ENCODE assay signal across 18 cellular contexts in genomic region chr22:45499746-45500145, GRCh38. TPM values are rescaled to one million over a fixed set of nuclear protein-coding genes. Genes with fewer than 3 reads are reported as not detected.
DNase-seq lines count a peak whose midpoint lies in the region; ATAC-seq, FAIRE-seq and TF ChIP-seq lines count a peak whose summit lies in the region.
"Had no signal": no experiment of that assay in that cellular context is flagged by ENCODE, and none has a peak within 500 bp of the region (broad histone marks: within the 10 kb centered on the region; RNA-seq: fewer than 3 reads in every experiment).

No MANE protein-coding gene starts in this region.

- peaks cover 36% of the 10 kb centered on the region for H3F3A ChIP-seq in PC-9 (ENCODE audit: insufficient read depth, low read depth)

- intact Hi-C loops in PC-9 (cut with micrococcal nuclease; ENCODE audit: unreplicated experiment) (no loop called here), left cardiac atrium (cut with DNase I) (no loop called here)

- TF ChIP-seq CTCF in PC-9 (conservative IDR thresholded peaks at IDR 0.05) (no peak), osteoblast (IDR thresholded peaks at IDR 0.05; ENCODE audit: extremely low read depth, low read depth, low read length) (no peak)

- H3K27ac ChIP-seq in PC-9 (no peak overlapping the region), osteoblast (ENCODE audit: low read depth, low read length) (no peak overlapping the region)

- POLR2A ChIA-PET in PC-9 (lab: Charles Lee; ENCODE audit: unreplicated experiment) = interaction anchor here (0.6 to 0.7 kb wide), 2 partner anchors 18 to 406 kb away, joined by 3 to 4 read pairs; no protein-coding TSS in a partner anchor

- no peak overlapping the region for H3K4me3 ChIP-seq in PC-9
- no peak overlapping the region for H3K4me3 ChIP-seq in osteoblast (ENCODE audit: insufficient read depth, low read length)
- H3K4me3 ChIP-seq: GM23338 had no signal

- H4K20me1 ChIP-seq in PC-9 (ENCODE audit: insufficient read depth) = no peaks in the 10 kb centered on the region
- H4K20me1 ChIP-seq in osteoblast (ENCODE audit: insufficient read depth, low read length) = no peaks in the 10 kb centered on the region

- no TSS peak for BruUV-seq in PC-9 (replicated peaks; lab: Mats Ljungman, UMichigan)

- no peaks in the 10 kb centered on the region for H3K9me3 ChIP-seq in PC-9 (ENCODE audit: insufficient read depth, low read depth)
- H3K9me3 ChIP-seq in osteoblast (ENCODE audit: low read depth, low read length) = no peaks in the 10 kb centered on the region

- ATAC-seq in left cardiac atrium = peak in 1 of 2 donors; percentile 67
- no peak for ATAC-seq in HG02884 (IDR thresholded peaks at IDR 0.05; ENCODE audit: unreplicated experiment)
- ATAC-seq: effector memory CD8-positive, alpha-beta T cell; GM23338 had no signal

- DNase-seq in AG08395 (ENCODE audit: low spot score) (peak; percentile 26), PC-9 (peak; percentile 37 to 43), left cardiac atrium (peak; percentile 67), osteoblast (ENCODE audit: insufficient read length, low spot score, missing footprints) (peak; percentile 59), HTR-8/SVneo (ENCODE audit: insufficient read length, low spot score) (no peak)
- DNase-seq in activated naive CD4-positive, alpha-beta T cell (lab: John Stamatoyannopoulos, UW) = no peak
- DNase-seq in effector CD8-positive, alpha-beta T cell (lab: John Stamatoyannopoulos, UW) = no peak
- DNase-seq: activated B cell treated with CpG ODN at 0.5 μM for 24 hours; activated CD8-positive, alpha-beta memory T cell treated with anti-CD3 and anti-CD28 coated beads, Interleukin-2, amount 50 U/mL, for 48 hours; DMS153; effector memory CD8-positive, alpha-beta T cell; NCI-H1105; NCI-H446 treated with DMSO at 0.1 percent for 48 hours; OCI-M1; stimulated activated CD4-positive, alpha-beta T cell treated with anti-CD3 and anti-CD28 coated beads, Interleukin-1b, Interleukin-23, amount 100 ng/mL, for 48 hours had no signal

- H3K27me3 ChIP-seq in PC-9 (ENCODE audit: insufficient read depth, low read depth) (no peaks in the 10 kb centered on the region), osteoblast (ENCODE audit: insufficient read depth, low read length) (no peaks in the 10 kb centered on the region)

- H3K4me2 ChIP-seq in PC-9 (no peak overlapping the region), osteoblast (ENCODE audit: insufficient read depth, low read length) (no peak overlapping the region)
- H3K4me2 ChIP-seq: GM23338 had no signal

- CTCF ChIA-PET in PC-9 (lab: Charles Lee) = interaction anchor here (0.6 to 1.2 kb wide), 2 partner anchors 16 to 103 kb away, joined by 3 read pairs; no protein-coding TSS in a partner anchor

- no peak overlapping the region for H2AFZ ChIP-seq in PC-9
- no peak overlapping the region for H2AFZ ChIP-seq in osteoblast (ENCODE audit: low read length)
- H2AFZ ChIP-seq: GM23338 had no signal

- peaks cover 31% of the 10 kb centered on the region for H3K79me2 ChIP-seq in PC-9 (ENCODE audit: low read depth)
- peaks cover 6% of the 10 kb centered on the region for H3K79me2 ChIP-seq in osteoblast (ENCODE audit: insufficient read depth, low read length)

- no peak for FAIRE-seq in HTR-8/SVneo (lab: Jason Lieb, UNC)
- FAIRE-seq: frontal cortex had no signal

- no peaks in the 10 kb centered on the region for H3K9me2 ChIP-seq in PC-9 (ENCODE audit: insufficient read depth)

- H3K4me1 ChIP-seq in PC-9 (replicated peaks; ENCODE audit: insufficient read depth) = peaks cover 53% of the 10 kb centered on the region
- peaks cover 3% of the 10 kb centered on the region for H3K4me1 ChIP-seq in osteoblast (ENCODE audit: insufficient read depth, low read length)

- H3K36me3 ChIP-seq in PC-9 (ENCODE audit: low read depth) (no peaks in the 10 kb centered on the region), osteoblast (ENCODE audit: insufficient read depth, low read length) (no peaks in the 10 kb centered on the region)

RNA-seq across cellular contexts. Expression of gene FBLN1, which starts 2.9 kb away (rescaled TPM):
- total RNA-seq in PC-9 (2021) (158 and 167 TPM in 2 replicates), left cardiac atrium (100 to 1,000 TPM; 251 to 348 TPM), osteoblast (88.3 and 122 TPM in 2 replicates)
- total RNA-seq: activated B cell treated with CpG ODN at 0.5 μM for 24 hours had no signal

Comparison
In these comparisons a context has a peak if more than half of its experiments do, and no peak if none do; other contexts are left out.
1. DNase-seq: peak in AG08395 (single experiment), PC-9 (2 of 2), left cardiac atrium (single experiment) and osteoblast (single experiment); none in activated naive CD4-positive, alpha-beta T cell (0 of 4), HTR-8/SVneo (single experiment) and effector CD8-positive, alpha-beta T cell (single experiment).